ENCODE assay signal across 16 cellular contexts in the genomic region with DNA sequence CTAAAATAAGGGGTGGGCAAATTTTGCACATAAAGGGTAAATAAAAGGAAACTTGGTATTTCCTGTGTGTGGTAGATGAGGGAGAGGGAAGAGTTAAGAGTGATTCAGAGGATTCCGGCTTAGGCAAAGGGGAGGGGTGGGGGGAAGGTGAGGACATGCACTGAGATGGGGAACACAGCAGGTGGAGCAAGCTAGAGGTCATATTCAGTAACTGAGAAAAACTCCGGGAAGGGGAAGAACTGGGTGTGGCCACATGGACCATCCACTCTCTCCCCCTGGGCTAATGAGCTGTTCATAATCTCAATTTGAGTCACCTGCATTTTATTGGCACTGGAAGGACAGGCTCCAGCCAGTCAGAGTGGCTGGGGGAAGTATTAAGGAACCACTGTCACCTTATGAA. TPM values are rescaled to one million over a fixed set of nuclear protein-coding genes. Genes with fewer than 3 reads are reported as not detected.
DNase-seq lines count a peak whose midpoint lies in the region; ATAC-seq and TF ChIP-seq lines count a peak whose summit lies in the region.
"Had no signal": no experiment of that assay in that cellular context is flagged by ENCODE, and none has a peak within 500 bp of the region (broad histone marks: within the 10 kb centered on the region; RNA-seq: fewer than 3 reads in every experiment).

No MANE protein-coding gene starts in this region.

- H3K9ac ChIP-seq in SK-N-SH = no peak overlapping the region

- H3K27ac ChIP-seq in breast epithelium = peak overlapping the region in 1 of 2 donors; percentile 29
- H3K27ac ChIP-seq in SK-N-SH (ENCODE audit: low read depth in 2 of 2, low read length in 1 of 2) = no peak overlapping the region
- H3K27ac ChIP-seq in foreskin keratinocyte = peak overlapping the region; percentile 61
- H3K27ac ChIP-seq in sigmoid colon = no peak overlapping the region

- CTCF ChIA-PET in MCF 10A (lab: Yijun Ruan, JAX) (interaction anchor here (0.6 to 1.4 kb wide), 3 partner anchors 20 to 77 kb away, joined by 3 read pairs; partner anchors contain the start of gene UGCG), SK-N-SH (lab: Yijun Ruan, JAX) (no interaction called here)

- H3K4me3 Mint-ChIP-seq in MCF 10A (ENCODE audit: unreplicated experiment) = no peak overlapping the region
- H3K4me3 Mint-ChIP-seq: activated CD8-positive, alpha-beta T cell treated with anti-CD3 and anti-CD28 coated beads, Interleukin-2, amount 10 ng/mL, durations not matched to agents 7 days and 5 days; nephron had no signal

- no peaks in the 10 kb centered on the region for H3K36me3 Mint-ChIP-seq in MCF 10A (ENCODE audit: insufficient read depth, unreplicated experiment)

- no peaks in the 10 kb centered on the region for H3K4me1 ChIP-seq in breast epithelium
- H3K4me1 ChIP-seq in SK-N-SH (ENCODE audit: control insufficient read depth in 1 of 2, insufficient read depth in 2 of 2, low read depth in 1 of 2, low read length in 1 of 2) = no peaks in the 10 kb centered on the region; a peak in 1 of 4 replicates
- H3K4me1 ChIP-seq in foreskin keratinocyte = peaks cover 12% of the 10 kb centered on the region
- no peaks in the 10 kb centered on the region for H3K4me1 ChIP-seq in sigmoid colon

- no peaks in the 10 kb centered on the region for H3K9me2 ChIP-seq in SK-N-SH

- BruUV-seq in MCF 10A (replicated peaks; lab: Mats Ljungman, UMichigan) = no TSS peak

- no peaks in the 10 kb centered on the region for H4K20me1 ChIP-seq in SK-N-SH (ENCODE audit: insufficient read depth)

- no peaks in the 10 kb centered on the region for H3K9me3 Mint-ChIP-seq in MCF 10A (ENCODE audit: unreplicated experiment)
- H3K9me3 Mint-ChIP-seq: nephron had no signal

- TF ChIP-seq POLR2A in breast epithelium (IDR thresholded peaks at IDR 0.05) (no peak), sigmoid colon (IDR thresholded peaks at IDR 0.05) (no peak)

- intact Hi-C loops in MCF 10A (cut with micrococcal nuclease) (loop anchor here (5.0 kb wide), 1 partner anchor 106 kb away; no protein-coding TSS in a partner anchor), breast epithelium (cut with DNase I; ENCODE audit: low total_unique reads) (no loop called here), sigmoid colon (cut with DNase I) (no loop called here)

- DNase-seq in MCF 10A (ENCODE audit: unreplicated experiment) (peak; percentile 96), breast epithelium (ENCODE audit: low spot score in 2 of 2) (no peak), SK-N-SH (no peak), foreskin keratinocyte (peak; percentile 84 to 94), nucleus accumbens (lab: John Stamatoyannopoulos, UW) (no peak), sigmoid colon (no peak)
- DNase-seq: activated CD8-positive, alpha-beta T cell treated with anti-CD3 and anti-CD28 coated beads, Interleukin-2, amount 10 ng/mL, durations not matched to agents 7 days and 5 days; NCI-H1105; NCI-H526 treated with DMSO at 0.1 percent for 48 hours; T-helper 1 cell had no signal

- H3K27ac Mint-ChIP-seq in MCF 10A (ENCODE audit: low read depth, unreplicated experiment) = peak overlapping the region; percentile 60
- H3K27ac Mint-ChIP-seq: activated CD8-positive, alpha-beta T cell treated with anti-CD3 and anti-CD28 coated beads, Interleukin-2, amount 10 ng/mL, durations not matched to agents 7 days and 5 days; nephron had no signal

- H2AFZ ChIP-seq in SK-N-SH (ENCODE audit: low read depth) = no peak overlapping the region

- H3K27me3 ChIP-seq in breast epithelium = no peaks in the 10 kb centered on the region
- no peaks in the 10 kb centered on the region for H3K27me3 ChIP-seq in SK-N-SH (ENCODE audit: insufficient read depth)
- no peaks in the 10 kb centered on the region for H3K27me3 ChIP-seq in foreskin keratinocyte
- H3K27me3 ChIP-seq in sigmoid colon = no peaks in the 10 kb centered on the region

- H3K79me2 ChIP-seq in SK-N-SH (ENCODE audit: insufficient read depth) = no peaks in the 10 kb centered on the region

- H3F3A ChIP-seq in SK-N-SH (replicated peaks; ENCODE audit: insufficient read depth) = no peaks in the 10 kb centered on the region

- TF ChIP-seq EP300 in SK-N-SH (IDR thresholded peaks at IDR 0.05; ENCODE audit: borderline replicate concordance in 1 of 2, low read depth in 1 of 2, low read length in 1 of 2) (no peak), sigmoid colon (IDR thresholded peaks at IDR 0.05) (no peak)

- H3K9me3 ChIP-seq in breast epithelium = no peaks in the 10 kb centered on the region
- H3K9me3 ChIP-seq in SK-N-SH = no peaks in the 10 kb centered on the region
- H3K9me3 ChIP-seq in sigmoid colon = no peaks in the 10 kb centered on the region

- no peaks in the 10 kb centered on the region for H3K27me3 Mint-ChIP-seq in MCF 10A (ENCODE audit: insufficient read depth, unreplicated experiment)

- TF ChIP-seq RAD21 in SK-N-SH (IDR thresholded peaks at IDR 0.05; ENCODE audit: low read length) = no peak

- H3K36me3 ChIP-seq in breast epithelium = no peaks in the 10 kb centered on the region
- H3K36me3 ChIP-seq in SK-N-SH (replicated peaks in 1 of 2; ENCODE audit: control insufficient read depth in 1 of 2, insufficient read depth in 2 of 2, low read length in 1 of 2) = no peaks in the 10 kb centered on the region
- no peaks in the 10 kb centered on the region for H3K36me3 ChIP-seq in sigmoid colon

- POLR2A ChIA-PET in MCF 10A (lab: Yijun Ruan, JAX) = interaction anchor here (0.7 to 5.1 kb wide), 11 partner anchors 11 to 254 kb away, joined by 3 to 59 read pairs (median 3); partner anchors contain the start of gene UGCG
- POLR2A ChIA-PET in SK-N-SH (lab: Yijun Ruan, JAX) = no interaction called here

- WGBS in SK-N-SH (ENCODE audit: low lambda C conversion rate) = 14% methylated on average over 2 of the region's 2 CpGs
- 14 to 39% methylated on average over 2 of the region's 2 CpGs for WGBS in sigmoid colon, 2 donors

- no peak overlapping the region for H3K4me2 ChIP-seq in SK-N-SH

- peaks cover 23% of the 10 kb centered on the region for H3K4me1 Mint-ChIP-seq in MCF 10A (ENCODE audit: insufficient read depth, unreplicated experiment)
- H3K4me1 Mint-ChIP-seq: nephron had no signal

- no peak overlapping the region for H3K4me3 ChIP-seq in breast epithelium
- no peak overlapping the region for H3K4me3 ChIP-seq in SK-N-SH (ENCODE audit: low read depth in 2 of 2, low read length in 1 of 2)
- no peak overlapping the region for H3K4me3 ChIP-seq in sigmoid colon

- ATAC-seq in foreskin keratinocyte = peak; percentile 97
- no peak for ATAC-seq in GM21360 (IDR thresholded peaks at IDR 0.05; ENCODE audit: unreplicated experiment)
- no peak for ATAC-seq in GM18868 (IDR thresholded peaks at IDR 0.05; ENCODE audit: unreplicated experiment)
- ATAC-seq: activated CD8-positive, alpha-beta T cell treated with anti-CD3 and anti-CD28 coated beads, Interleukin-2, amount 10 ng/mL, durations not matched to agents 7 days and 5 days had no signal

- TF ChIP-seq CTCF in MCF 10A (IDR thresholded peaks at IDR 0.05; ENCODE audit: unreplicated experiment) = no peak
- TF ChIP-seq CTCF in breast epithelium (IDR thresholded peaks at IDR 0.05) = no peak
- TF ChIP-seq CTCF in SK-N-SH (IDR thresholded peaks at IDR 0.05) = no peak
- TF ChIP-seq CTCF in foreskin keratinocyte (conservative IDR thresholded peaks at IDR 0.05) = peak; percentile 46
- no peak for TF ChIP-seq CTCF in sigmoid colon (IDR thresholded peaks at IDR 0.05)

TF ChIP-seq in SK-N-SH, 30 proteins besides CTCF, POLR2A, EP300 and RAD21:
- no peak for TF ChIP-seq JUND (IDR thresholded peaks at IDR 0.05)
- TF ChIP-seq ELF1 (IDR thresholded peaks at IDR 0.05) = no peak
- 0 out of 2 replicates have a peak, but pooled peaks have one; percentile 5 for TF ChIP-seq FOSL2 (IDR thresholded peaks at IDR 0.05; ENCODE audit: borderline replicate concordance, low read depth)
- no peak for TF ChIP-seq SMC3 (IDR thresholded peaks at IDR 0.05; ENCODE audit: low read depth, low read length)
- TF ChIP-seq SIN3A (IDR thresholded peaks at IDR 0.05; ENCODE audit: borderline replicate concordance, low read depth, low read length) = no peak
- TF ChIP-seq TAF1 (IDR thresholded peaks at IDR 0.05; ENCODE audit: borderline replicate concordance, low read depth, low read length) = no peak
TF ChIP-seq in SK-N-SH: peak in this region for 1.

RNA-seq across cellular contexts. Expression of gene UGCG, which starts 45.1 kb away (rescaled TPM):
- total RNA-seq in MCF 10A (2022) = 29.5 and 31.4 TPM in 2 replicates
- total RNA-seq in breast epithelium = 10 to 100 TPM; 22.4 to 57.1 (median 55.1) TPM
- 20.0 and 29.6 TPM in 2 replicates for polyA plus RNA-seq in SK-N-SH (2012; rRNA removed)
- polyA plus RNA-seq in SK-N-SH (2012; cell fraction: cytosol; rRNA removed) = 31.2 and 41.5 TPM in 2 replicates
- polyA plus RNA-seq in SK-N-SH (2012; cell fraction: nucleus; rRNA removed) = 14.0 and 31.3 TPM in 2 replicates
- total RNA-seq in foreskin keratinocyte = 37.9 and 45.5 TPM in 2 replicates
- polyA plus RNA-seq in foreskin keratinocyte = 10.6 and 15.7 TPM in 2 replicates
- total RNA-seq in sigmoid colon = 10 to 100 TPM; 18.6 to 89.3 (median 27.0) TPM
- 10 to 100 TPM in 2 of 3 donors, 1 to 10 TPM in 1; 7.8 to 20.7 (median 12.5) TPM for polyA plus RNA-seq in sigmoid colon

RNA-seq across cellular contexts. Expression of gene SHOC1, which starts 56.8 kb away (rescaled TPM):
- total RNA-seq in MCF 10A (2022) (0.09 and 0.15 TPM in 2 replicates), breast epithelium (under 1 TPM in 1 of 3 donors, not detected in 2; 0.33 TPM), foreskin keratinocyte (0.03 and 0.04 TPM in 2 replicates), sigmoid colon (not detected)
- polyA plus RNA-seq in SK-N-SH (2012; rRNA removed) (not detected in 2 replicates), foreskin keratinocyte (0.03 TPM in 1 of 2 replicates, not detected in the other), sigmoid colon (under 1 TPM in 1 of 3 donors, not detected in 2; 0.03 TPM)
- polyA plus RNA-seq in SK-N-SH (2012; cell fraction: cytosol; rRNA removed) = 0.03 TPM in 1 of 2 replicates, not detected in the other
- polyA plus RNA-seq in SK-N-SH (2012; cell fraction: nucleus; rRNA removed) = 0.01 and 0.04 TPM in 2 replicates
- total RNA-seq: activated CD8-positive, alpha-beta T cell treated with anti-CD3 and anti-CD28 coated beads, Interleukin-2, amount 10 ng/mL, durations not matched to agents 7 days and 5 days; cerebellum; kidney epithelial cell; urinary bladder had no signal

Comparison
In these comparisons a context has a peak if more than half of its experiments do, and no peak if none do; other contexts are left out.
1. DNase-seq: peak in MCF 10A (single experiment) and foreskin keratinocyte (2 of 2); none in breast epithelium (0 of 2), SK-N-SH (single experiment), nucleus accumbens (0 of 56) and sigmoid colon (single experiment).